In genomic region chr3:170421147-170421641, GRCh38 we compare ENCODE assay signal across 14 cellular contexts. TPM values are rescaled to one million over a fixed set of nuclear protein-coding genes. Genes with fewer than 3 reads are reported as not detected.
DNase-seq lines count a peak whose midpoint lies in the region; ATAC-seq and TF ChIP-seq lines count a peak whose summit lies in the region.
"Had no signal": no experiment of that assay in that cellular context is flagged by ENCODE, and none has a peak within 500 bp of the region (broad histone marks: within the 10 kb centered on the region; RNA-seq: fewer than 3 reads in every experiment).

No MANE protein-coding gene starts in this region.

- H3K9me3 Mint-ChIP-seq in activated CD4-positive, alpha-beta T cell treated with anti-CD3 and anti-CD28 coated beads, Interleukin-2, amount 10 ng/mL, durations not matched to agents 24 days and 14 days: no peaks in the 10 kb centered on the region
- H3K9me3 Mint-ChIP-seq: central memory CD8-positive, alpha-beta T cell had no signal

- no peak for ATAC-seq in foreskin keratinocyte
- ATAC-seq: GM12878 had no signal

- no peak overlapping the region for H3K4me2 ChIP-seq in MM.1S (ENCODE audit: low read depth, low read length)
- H3K4me2 ChIP-seq: BLaER1 had no signal

- no peaks in the 10 kb centered on the region for H3K79me2 ChIP-seq in MM.1S (ENCODE audit: low read length)

- H3K9me2 ChIP-seq in MM.1S (replicated peaks; ENCODE audit: insufficient read depth, low read length): no peaks in the 10 kb centered on the region

- CTCF ChIA-PET in AG04449 (lab: Yijun Ruan, JAX): interaction anchor here (12.3 kb wide), 1 partner anchor 388 kb away, joined by 493 read pairs; no protein-coding TSS in a partner anchor

- no peaks in the 10 kb centered on the region for H3K4me1 ChIP-seq in foreskin keratinocyte
- H3K4me1 ChIP-seq in MM.1S (ENCODE audit: low read length): no peaks in the 10 kb centered on the region

- no peak overlapping the region for H3K9ac ChIP-seq in MM.1S (ENCODE audit: low read length)
- H3K9ac ChIP-seq: BLaER1 had no signal

- H2AFZ ChIP-seq in MM.1S (ENCODE audit: low read length): no peak overlapping the region

- TF ChIP-seq CTCF in AG04449 (IDR thresholded peaks at IDR 0.05; ENCODE audit: insufficient read depth, low read length, missing control alignments): no peak
- TF ChIP-seq CTCF in WI38 (IDR thresholded peaks at IDR 0.05; ENCODE audit: low read depth, low read length): no peak
- no peak for TF ChIP-seq CTCF in foreskin keratinocyte (conservative IDR thresholded peaks at IDR 0.05)
- no peak for TF ChIP-seq CTCF in MM.1S (IDR thresholded peaks at IDR 0.05; ENCODE audit: low read length)

- peaks cover 48% of the 10 kb centered on the region for H3K27me3 Mint-ChIP-seq in activated CD4-positive, alpha-beta T cell treated with anti-CD3 and anti-CD28 coated beads, Interleukin-2, amount 10 ng/mL, durations not matched to agents 24 days and 14 days

- no peaks in the 10 kb centered on the region for H4K20me1 ChIP-seq in MM.1S (ENCODE audit: insufficient read depth, low read length)

- H3K36me3 ChIP-seq in MM.1S (replicated peaks; ENCODE audit: insufficient read depth, low read length): no peaks in the 10 kb centered on the region
- H3K36me3 ChIP-seq: BLaER1 had no signal

- H3K36me3 Mint-ChIP-seq in activated CD4-positive, alpha-beta T cell treated with anti-CD3 and anti-CD28 coated beads, Interleukin-2, amount 10 ng/mL, durations not matched to agents 24 days and 14 days (ENCODE audit: low read depth): no peaks in the 10 kb centered on the region

- H3K4me1 Mint-ChIP-seq in activated CD4-positive, alpha-beta T cell treated with anti-CD3 and anti-CD28 coated beads, Interleukin-2, amount 10 ng/mL, durations not matched to agents 24 days and 14 days: peaks cover 10% of the 10 kb centered on the region

- no peaks in the 10 kb centered on the region for H3F3A ChIP-seq in MM.1S (ENCODE audit: insufficient read depth, low read length)

- H3K9me3 ChIP-seq in MM.1S (replicated peaks; ENCODE audit: insufficient read depth, low read length): no peaks in the 10 kb centered on the region

- intact Hi-C loops in head of caudate nucleus (cut with DNase I): loop anchor here (2.0 kb wide), 1 partner anchor 16 kb away; no protein-coding TSS in a partner anchor
- intact Hi-C loops in activated CD4-positive, alpha-beta T cell treated with anti-CD3 and anti-CD28 coated beads, Interleukin-2, amount 10 ng/mL, durations not matched to agents 24 days and 14 days (cut with micrococcal nuclease): no loop called here

- H3K4me3 Mint-ChIP-seq in activated CD4-positive, alpha-beta T cell treated with anti-CD3 and anti-CD28 coated beads, Interleukin-2, amount 10 ng/mL, durations not matched to agents 24 days and 14 days: no peak overlapping the region
- H3K4me3 Mint-ChIP-seq: central memory CD8-positive, alpha-beta T cell had no signal

- DNase-seq in AG04449 (ENCODE audit: low read depth, low spot score) (no peak), head of caudate nucleus (peak; percentile 19 to 86 (median 65)), pons (ENCODE audit: low spot score) (peak; percentile 88), MV-4-11 (lab: John Stamatoyannopoulos, UW) (no peak), foreskin keratinocyte (no peak), MM.1S (no peak)
- DNase-seq in activated CD4-positive, alpha-beta T cell treated with anti-CD3 and anti-CD28 coated beads, Interleukin-2, amount 10 ng/mL, durations not matched to agents 24 days and 14 days: no peak
- DNase-seq: KBM-7, NCI-H446, T-helper 1 cell had no signal

- H3K27ac Mint-ChIP-seq in activated CD4-positive, alpha-beta T cell treated with anti-CD3 and anti-CD28 coated beads, Interleukin-2, amount 10 ng/mL, durations not matched to agents 24 days and 14 days: no peak overlapping the region

- POLR2A ChIA-PET in AG04449 (lab: Yijun Ruan, JAX): interaction anchor here (1.1 kb wide), 1 partner anchor 381 kb away, joined by 4 read pairs; no protein-coding TSS in a partner anchor

- H3K27ac ChIP-seq in foreskin keratinocyte (no peak overlapping the region), MM.1S (ENCODE audit: low read length) (no peak overlapping the region)
- H3K27ac ChIP-seq: BLaER1 had no signal

- peaks cover 19% of the 10 kb centered on the region for H3K27me3 ChIP-seq in foreskin keratinocyte
- H3K27me3 ChIP-seq in MM.1S (replicated peaks; ENCODE audit: insufficient read depth, low read length): no peaks in the 10 kb centered on the region

- peak overlapping the region; percentile 92 for H3K4me3 ChIP-seq in AG04449 (ENCODE audit: low read depth, low read length)
- peak overlapping the region; percentile 30; the same call in 1 of the 2 replicates for H3K4me3 ChIP-seq in WI38 (ENCODE audit: low read depth, low read length)
- H3K4me3 ChIP-seq in MM.1S (ENCODE audit: low read length): no peak overlapping the region
- H3K4me3 ChIP-seq: BLaER1, GM12878 had no signal

RNA-seq across cellular contexts. Expression of gene CLDN11, which starts 2.5 kb away (rescaled TPM):
- 4.8 and 22.6 TPM in 2 replicates for total RNA-seq in foreskin keratinocyte
- 4.0 and 19.8 TPM in 2 replicates for polyA plus RNA-seq in foreskin keratinocyte
- not detected in 2 replicates for total RNA-seq in activated CD4-positive, alpha-beta T cell treated with anti-CD3 and anti-CD28 coated beads, Interleukin-2, amount 10 ng/mL, durations not matched to agents 24 days and 14 days
- polyA plus RNA-seq: GM12878 had no signal

Comparison
In these comparisons a context has a peak if more than half of its experiments do, and no peak if none do; other contexts are left out.
1. DNase-seq: peak in head of caudate nucleus (42 of 42) and pons (single experiment); none in AG04449 (single experiment), MV-4-11 (single experiment), foreskin keratinocyte (0 of 2), MM.1S (single experiment) and activated CD4-positive, alpha-beta T cell treated with anti-CD3 and anti-CD28 coated beads, Interleukin-2, amount 10 ng/mL, durations not matched to agents 24 days and 14 days (single experiment).